8 cellular contexts compared by ENCODE assay signal in genomic region chr1:184387069-184387870, GRCh38. TPM values are rescaled to one million over a fixed set of nuclear protein-coding genes. Genes with fewer than 3 reads are reported as not detected.
DNase-seq lines count a peak whose midpoint lies in the region; ATAC-seq, FAIRE-seq and TF ChIP-seq lines count a peak whose summit lies in the region.

No MANE protein-coding gene starts in this region.

- TF ChIP-seq CTCF in CD4-positive, alpha-beta T cell (IDR thresholded peaks at IDR 0.05) = no peak
- TF ChIP-seq CTCF in OCI-LY1 (IDR thresholded peaks at IDR 0.05; ENCODE audit: low read length) (no peak), left ventricle myocardium inferior (IDR thresholded peaks at IDR 0.05; ENCODE audit: borderline replicate concordance) (no peak)

- intact Hi-C loops in CD4-positive, alpha-beta T cell (cut with DNase I, micrococcal nuclease) = no loop called here
- intact Hi-C loops in left ventricle myocardium inferior (cut with micrococcal nuclease) = loop anchor here (5.0 kb wide), 1 partner anchor 175 kb away; no protein-coding TSS in a partner anchor

- H3K27ac Mint-ChIP-seq in CD4-positive, alpha-beta T cell = no peak overlapping the region
- H3K27ac Mint-ChIP-seq in activated naive CD8-positive, alpha-beta T cell treated with anti-CD3 and anti-CD28 coated beads, Interleukin-2, amount 10 ng/mL, durations not matched to agents 7 days and 5 days = peak overlapping the region; percentile 60

- H3K4me3 ChIP-seq in GM23248 = peak overlapping the region; percentile 96
- H3K4me3 ChIP-seq in OCI-LY1 (ENCODE audit: low read depth, low read length, poor library complexity, severe bottlenecking) = peak overlapping the region; percentile 72
- H3K4me3 ChIP-seq in left ventricle myocardium inferior = peak overlapping the region; percentile 95
- peak overlapping the region; percentile 79 for H3K4me3 ChIP-seq in rectal smooth muscle tissue (ENCODE audit: low read length)

- H3F3A ChIP-seq in GM23248 (ENCODE audit: insufficient read depth) (peaks cover 20% of the 10 kb centered on the region), OCI-LY1 (ENCODE audit: insufficient read depth, low read length) (no peaks in the 10 kb centered on the region)

- peaks cover 17% of the 10 kb centered on the region for H3K4me1 Mint-ChIP-seq in CD4-positive, alpha-beta T cell (ENCODE audit: low read depth)
- peaks cover 10% of the 10 kb centered on the region for H3K4me1 Mint-ChIP-seq in activated naive CD8-positive, alpha-beta T cell treated with anti-CD3 and anti-CD28 coated beads, Interleukin-2, amount 10 ng/mL, durations not matched to agents 7 days and 5 days

- H4K20me1 ChIP-seq in GM23248 (ENCODE audit: insufficient read depth) (no peaks in the 10 kb centered on the region), OCI-LY1 (ENCODE audit: insufficient read depth, low read length) (no peaks in the 10 kb centered on the region)

- H3K4me3 Mint-ChIP-seq in CD4-positive, alpha-beta T cell = peak overlapping the region; percentile 85
- peak overlapping the region; percentile 88 for H3K4me3 Mint-ChIP-seq in activated naive CD8-positive, alpha-beta T cell treated with anti-CD3 and anti-CD28 coated beads, Interleukin-2, amount 10 ng/mL, durations not matched to agents 7 days and 5 days

- WGBS in GM23248 (ENCODE audit: low coverage in 1 of 2, low lambda C conversion rate in 2 of 2, missing lambda C conversion rate in 2 of 2), 2 experiments = 0 to 1% methylated on average over 24 to 61 of the region's 67 CpGs

- H3K9me3 Mint-ChIP-seq in CD4-positive, alpha-beta T cell = no peaks in the 10 kb centered on the region
- H3K9me3 Mint-ChIP-seq in activated naive CD8-positive, alpha-beta T cell treated with anti-CD3 and anti-CD28 coated beads, Interleukin-2, amount 10 ng/mL, durations not matched to agents 7 days and 5 days = no peaks in the 10 kb centered on the region

- peaks cover 27% of the 10 kb centered on the region for H3K79me2 ChIP-seq in GM23248 (ENCODE audit: insufficient read depth)
- H3K79me2 ChIP-seq in OCI-LY1 (ENCODE audit: insufficient read depth, low read length) = no peaks in the 10 kb centered on the region

- H3K4me1 ChIP-seq in GM23248 (ENCODE audit: insufficient read depth) (peaks cover 22% of the 10 kb centered on the region), OCI-LY1 (ENCODE audit: insufficient read depth, low read length, severe bottlenecking) (peaks cover 17% of the 10 kb centered on the region), left ventricle myocardium inferior (peaks cover 62% of the 10 kb centered on the region), rectal smooth muscle tissue (ENCODE audit: control insufficient read depth, insufficient read depth, low read length) (peaks cover 4% of the 10 kb centered on the region)

- ATAC-seq in CD4-positive, alpha-beta T cell (ENCODE audit: poor library complexity) = peak; percentile 47
- peak; percentile 48 for ATAC-seq in activated naive CD8-positive, alpha-beta T cell treated with anti-CD3 and anti-CD28 coated beads, Interleukin-2, amount 10 ng/mL, durations not matched to agents 7 days and 5 days (ENCODE audit: low read depth)
- ATAC-seq in HG03108 (IDR thresholded peaks at IDR 0.05; ENCODE audit: unreplicated experiment) = no peak

- H3K36me3 Mint-ChIP-seq in CD4-positive, alpha-beta T cell (ENCODE audit: low read depth) = no peaks in the 10 kb centered on the region
- H3K36me3 Mint-ChIP-seq in activated naive CD8-positive, alpha-beta T cell treated with anti-CD3 and anti-CD28 coated beads, Interleukin-2, amount 10 ng/mL, durations not matched to agents 7 days and 5 days = no peaks in the 10 kb centered on the region

- H3K36me3 ChIP-seq in GM23248 (ENCODE audit: low read depth) (no peaks in the 10 kb centered on the region), OCI-LY1 (ENCODE audit: insufficient read depth, low read length) (no peaks in the 10 kb centered on the region), left ventricle myocardium inferior (no peaks in the 10 kb centered on the region), rectal smooth muscle tissue (ENCODE audit: control insufficient read depth, insufficient read depth, low read length) (no peaks in the 10 kb centered on the region)

- H3K9me2 ChIP-seq in GM23248 (ENCODE audit: insufficient read depth) (no peaks in the 10 kb centered on the region), OCI-LY1 (ENCODE audit: low read depth, low read length) (no peaks in the 10 kb centered on the region)

- no peak for FAIRE-seq in RCC 7860 (lab: Jason Lieb, UNC)

- peaks cover 60% of the 10 kb centered on the region for H3K27me3 ChIP-seq in CD4-positive, alpha-beta T cell (ENCODE audit: control insufficient read depth, insufficient read depth, low read length)
- H3K27me3 ChIP-seq in GM23248 (replicated peaks; ENCODE audit: insufficient read depth) (no peaks in the 10 kb centered on the region), OCI-LY1 (ENCODE audit: insufficient read depth, low read length) (peaks cover 4% of the 10 kb centered on the region), left ventricle myocardium inferior (ENCODE audit: low read depth) (no peaks in the 10 kb centered on the region), rectal smooth muscle tissue (ENCODE audit: control insufficient read depth, insufficient read depth, low read length) (no peaks in the 10 kb centered on the region)

- in situ Hi-C loops in GM23248 (cut with MboI) = loop anchor here (10.0 to 25.0 kb wide), 2 partner anchors 278 to 300 kb away; no protein-coding TSS in a partner anchor

- H3K9ac ChIP-seq in GM23248 (peak overlapping the region; percentile 80), OCI-LY1 (ENCODE audit: low read length) (peak overlapping the region; percentile 58; the same call in 1 of the 2 replicates), rectal smooth muscle tissue (ENCODE audit: low read length) (peak overlapping the region; percentile 55)

- H3K4me2 ChIP-seq in GM23248 (ENCODE audit: unreplicated experiment) = peak overlapping the region; percentile 98
- peak overlapping the region; percentile 94 for H3K4me2 ChIP-seq in OCI-LY1 (ENCODE audit: low read length)

- H2AFZ ChIP-seq in GM23248 (peak overlapping the region; percentile 92), OCI-LY1 (ENCODE audit: low read length) (peak overlapping the region; percentile 97; the same call in 1 of the 2 replicates)

- peaks cover 77% of the 10 kb centered on the region for H3K27me3 Mint-ChIP-seq in CD4-positive, alpha-beta T cell
- peaks cover 72% of the 10 kb centered on the region for H3K27me3 Mint-ChIP-seq in activated naive CD8-positive, alpha-beta T cell treated with anti-CD3 and anti-CD28 coated beads, Interleukin-2, amount 10 ng/mL, durations not matched to agents 7 days and 5 days

- H3K27ac ChIP-seq in CD4-positive, alpha-beta T cell (ENCODE audit: low read depth, low read length) = peak overlapping the region; percentile 3
- peak overlapping the region; percentile 61 for H3K27ac ChIP-seq in GM23248
- no peak overlapping the region for H3K27ac ChIP-seq in OCI-LY1 (ENCODE audit: low read depth, low read length, poor library complexity, severe bottlenecking)
- H3K27ac ChIP-seq in left ventricle myocardium inferior (replicated peaks) = peak overlapping the region; percentile 94
- peak overlapping the region; percentile 81 for H3K27ac ChIP-seq in rectal smooth muscle tissue (ENCODE audit: low read depth, low read length)

- CTCF ChIA-PET in CD4-positive, alpha-beta T cell (lab: Charles Lee) = no interaction called here

- POLR2A ChIA-PET in CD4-positive, alpha-beta T cell (lab: Charles Lee) = interaction anchor here (0.6 kb wide), 1 partner anchor 839 kb away, joined by 3 read pairs; no protein-coding TSS in a partner anchor
- POLR2A ChIA-PET in activated naive CD8-positive, alpha-beta T cell treated with anti-CD3 and anti-CD28 coated beads, Interleukin-2, amount 10 ng/mL, durations not matched to agents 7 days and 5 days (lab: Charles Lee) = interaction anchor here (0.6 to 1.3 kb wide), 3 partner anchors 8 to 44 kb away, joined by 3 to 5 read pairs (median 4); no protein-coding TSS in a partner anchor

- no peaks in the 10 kb centered on the region for H3K9me3 ChIP-seq in CD4-positive, alpha-beta T cell (ENCODE audit: control insufficient read depth, low read length)
- H3K9me3 ChIP-seq in GM23248 (ENCODE audit: low read depth) (no peaks in the 10 kb centered on the region), OCI-LY1 (ENCODE audit: low read length) (no peaks in the 10 kb centered on the region), left ventricle myocardium inferior (replicated peaks) (no peaks in the 10 kb centered on the region)

- DNase-seq in CD4-positive, alpha-beta T cell = peak in 7 of 10 experiments; percentile 4 to 40 (median 9)
- DNase-seq in GM23248 = peak; percentile 63
- DNase-seq in activated naive CD8-positive, alpha-beta T cell treated with anti-CD3 and anti-CD28 coated beads, Interleukin-2, amount 10 ng/mL, durations not matched to agents 7 days and 5 days = peak; percentile 49
- DNase-seq in left ventricle myocardium inferior = peak; percentile 42
- no peak for DNase-seq in RCC 7860 (ENCODE audit: low spot score)

RNA-seq across cellular contexts. Expression of gene C1orf21, which starts 0.4 kb away (rescaled TPM):
- total RNA-seq in CD4-positive, alpha-beta T cell = under 1 TPM; 0.16 to 0.45 TPM
- total RNA-seq in GM23248 (2014; rRNA removed; shearing (Covaris generic)) = 11.6 and 20.0 TPM in 2 replicates
- polyA plus RNA-seq in GM23248 (2016; fragmentation: Nextera tagmentation; extraction: Ambion mirVana) = 15.3 and 16.7 TPM in 2 replicates
- 10 to 100 TPM in 1 of 2 experiments, 1 to 10 TPM in 1; 9.4 to 12.9 TPM for total RNA-seq in activated naive CD8-positive, alpha-beta T cell treated with anti-CD3 and anti-CD28 coated beads, Interleukin-2, amount 10 ng/mL, durations not matched to agents 7 days and 5 days
- total RNA-seq in left ventricle myocardium inferior = 79.9 TPM
